27 cellular contexts compared by ENCODE assay signal in genomic region chr19:2413159-2413558, GRCh38. TPM values are rescaled to one million over a fixed set of nuclear protein-coding genes. Genes with fewer than 3 reads are reported as not detected.
"Had no signal": no experiment of that assay in that cellular context is flagged by ENCODE, and none has a peak within 500 bp of the region (broad histone marks: within the 10 kb centered on the region; RNA-seq: fewer than 3 reads in every experiment).

No MANE protein-coding gene starts in this region.

- H3K4me3 ChIP-seq: cardiac muscle cell had no signal

- H3K9me3 Mint-ChIP-seq: activated CD4-positive, alpha-beta memory T cell treated with anti-CD3 and anti-CD28 coated beads for 36 hours; activated naive CD4-positive, alpha-beta T cell treated with anti-CD3 and anti-CD28 coated beads for 36 hours; activated T-cell treated with anti-CD3 and anti-CD28 coated beads, Interleukin-2, amount 50 U/mL, for 4 hours; activated T-helper 17 cell treated with anti-CD3 and anti-CD28 coated beads, Interleukin-2, amount 50 U/mL, for 72 hours had no signal

- H3K27ac Mint-ChIP-seq: activated CD4-positive, alpha-beta memory T cell treated with anti-CD3 and anti-CD28 coated beads for 36 hours; activated naive CD4-positive, alpha-beta T cell treated with anti-CD3 and anti-CD28 coated beads for 36 hours; activated T-helper 17 cell treated with anti-CD3 and anti-CD28 coated beads, Interleukin-2, amount 50 U/mL, for 72 hours; WTC11 had no signal

- H3K27ac ChIP-seq: brain microvascular endothelial cell, cardiac muscle cell had no signal

- H3K27me3 ChIP-seq: brain microvascular endothelial cell, cardiac muscle cell had no signal

- H3K4me1 Mint-ChIP-seq: activated T-helper 17 cell treated with anti-CD3 and anti-CD28 coated beads, Interleukin-2, amount 50 U/mL, for 72 hours; WTC11 had no signal

- H3K4me3 Mint-ChIP-seq: activated CD4-positive, alpha-beta memory T cell treated with anti-CD3 and anti-CD28 coated beads for 36 hours; activated naive CD4-positive, alpha-beta T cell treated with anti-CD3 and anti-CD28 coated beads for 36 hours; activated T-cell treated with anti-CD3 and anti-CD28 coated beads, Interleukin-2, amount 50 U/mL, for 4 hours; activated T-helper 17 cell treated with anti-CD3 and anti-CD28 coated beads, Interleukin-2, amount 50 U/mL, for 72 hours; WTC11 had no signal

- H3K36me3 ChIP-seq: cardiac muscle cell had no signal

- ATAC-seq: activated T-cell treated with anti-CD3 and anti-CD28 coated beads, Interleukin-2, amount 50 U/mL, for 4 hours; activated T-helper 17 cell treated with anti-CD3 and anti-CD28 coated beads, Interleukin-2, amount 50 U/mL, for 72 hours; WTC11 had no signal

- DNase-seq: activated CD4-positive, alpha-beta memory T cell treated with anti-CD3 and anti-CD28 coated beads for 36 hours; activated CD4-positive, alpha-beta T cell treated with anti-CD3 and anti-CD28 coated beads for 48 hours; activated CD4-positive, CD25-positive, alpha-beta regulatory T cell treated with anti-CD3 and anti-CD28 coated beads, Interleukin-2, amount 50 U/mL, for 72 hours; activated CD8-positive, alpha-beta memory T cell treated with anti-CD3 and anti-CD28 coated beads for 24 hours; activated gamma-delta T cell; activated naive CD4-positive, alpha-beta T cell treated with anti-CD3 and anti-CD28 coated beads for 36 hours; activated T-cell treated with anti-CD3 and anti-CD28 coated beads, Interleukin-2, amount 50 U/mL, for 4 hours; amniotic stem cell; brain microvascular endothelial cell; cerebellar nuclear complex; IMR-90; KG1; NCI-H1092; NCI-H1417; NCI-H1930; NCI-H2171; NCI-H226; NCI-H526 treated with DMSO at 0.1 percent for 48 hours; NCI-H82; SIG-M5; T-helper 1 cell had no signal

RNA-seq across cellular contexts. Expression of gene TMPRSS9, which starts 53.1 kb away (rescaled TPM):
- total RNA-seq: activated CD4-positive, alpha-beta memory T cell treated with anti-CD3 and anti-CD28 coated beads for 36 hours; activated naive CD4-positive, alpha-beta T cell treated with anti-CD3 and anti-CD28 coated beads for 36 hours; activated T-cell treated with anti-CD3 and anti-CD28 coated beads, Interleukin-2, amount 50 U/mL, for 4 hours; activated T-helper 17 cell treated with anti-CD3 and anti-CD28 coated beads, Interleukin-2, amount 50 U/mL, for 72 hours; cardiac muscle cell; IMR-90; LHCN-M2; M059J; RPMI7951 had no signal
- polyA plus RNA-seq: cardiac muscle cell, IMR-90 had no signal
